Comparison of ENCODE assay signal across 7 cellular contexts in the genomic region with DNA sequence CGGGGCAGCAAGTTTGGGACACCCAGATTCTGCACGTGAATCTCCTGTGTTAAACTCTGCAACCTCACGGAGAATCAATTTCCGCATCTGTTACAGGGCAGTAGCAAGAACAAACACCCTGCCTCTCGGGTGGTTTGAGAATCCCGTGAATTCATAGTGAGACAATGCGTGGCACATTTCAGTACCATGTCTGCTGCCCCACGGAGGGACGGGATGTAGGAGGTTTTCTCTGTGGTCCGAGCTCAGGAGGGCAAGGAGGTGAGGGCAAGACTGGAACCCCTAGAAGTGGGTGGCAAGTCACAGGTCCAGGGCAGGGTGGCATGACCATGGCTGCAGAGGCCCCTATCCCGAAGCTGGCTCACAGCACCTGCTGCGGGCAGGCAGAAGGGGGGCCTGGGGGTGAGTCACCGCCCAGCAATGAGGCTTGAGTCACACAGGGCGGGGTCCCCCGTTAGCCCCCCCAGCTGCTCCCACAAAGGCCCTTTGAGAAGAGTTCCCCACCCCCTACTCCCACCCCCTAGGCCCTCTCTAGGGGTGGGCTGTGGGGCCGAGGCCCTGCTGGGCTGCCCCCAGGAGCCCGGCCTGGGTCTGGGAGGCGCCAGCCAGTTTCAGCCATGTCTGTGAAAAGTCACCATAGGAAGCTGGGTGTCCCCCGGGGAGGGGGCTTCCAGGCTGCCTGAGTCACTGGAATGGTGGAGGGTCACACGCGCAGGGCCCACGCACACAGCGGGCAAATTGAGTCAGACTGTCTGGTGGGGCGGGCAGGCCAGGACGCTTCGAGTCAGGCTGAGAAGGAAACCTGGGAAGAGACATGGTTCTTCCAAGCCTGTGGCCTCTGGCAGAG. TPM values are rescaled to one million over a fixed set of nuclear protein-coding genes. Genes with fewer than 3 reads are reported as not detected.
DNase-seq lines count a peak whose midpoint lies in the region; ATAC-seq and TF ChIP-seq lines count a peak whose summit lies in the region.

No MANE protein-coding gene starts in this region.

- peak overlapping the region; percentile 61 for H3K4me3 Mint-ChIP-seq in chondrocyte (ENCODE audit: unreplicated experiment)

- peak overlapping the region; percentile 85 for H3K27ac ChIP-seq in HUES48 (ENCODE audit: low read depth, low read length)

- H3K27me3 ChIP-seq in HUES48 (ENCODE audit: control insufficient read depth, insufficient read depth, low read length), result no peaks in the 10 kb centered on the region

- H3K36me3 Mint-ChIP-seq in chondrocyte (ENCODE audit: low read depth), result no peaks in the 10 kb centered on the region

- no peaks in the 10 kb centered on the region for H3K36me3 ChIP-seq in HUES48 (ENCODE audit: control insufficient read depth, insufficient read depth, low read length)

- TF ChIP-seq CTCF in chondrocyte (IDR thresholded peaks at IDR 0.05), result no peak

- H3K4me1 ChIP-seq in HUES48 (ENCODE audit: control insufficient read depth, insufficient read depth, low read length), result peaks cover 29% of the 10 kb centered on the region

- peak overlapping the region; percentile 12; the same call in 1 of the 2 replicates for H3K4me3 ChIP-seq in HUES48 (ENCODE audit: low read depth, low read length)

- peak; percentile 22 for ATAC-seq in activated CD4-positive, CD25-positive, alpha-beta regulatory T cell treated with anti-CD3 and anti-CD28 coated beads, Interleukin-2, amount 50 U/mL, for 24 hours
- no peak for ATAC-seq in GM21526 (IDR thresholded peaks at IDR 0.05; ENCODE audit: low FRiP score, unreplicated experiment)

- peak overlapping the region; percentile 100 for H3K27ac Mint-ChIP-seq in chondrocyte (ENCODE audit: unreplicated experiment)

- H3K4me1 Mint-ChIP-seq in chondrocyte (ENCODE audit: low read depth), result peaks cover 72% of the 10 kb centered on the region

- H3K9me3 ChIP-seq in HUES48 (ENCODE audit: control insufficient read depth, insufficient read depth, low read length), result no peaks in the 10 kb centered on the region

- DNase-seq in chondrocyte (ENCODE audit: low spot score) (no peak), kidney glomerular epithelial cell (lab: John Stamatoyannopoulos, UW) (peak; percentile 94), cerebellar nuclear complex (lab: John Stamatoyannopoulos, UW) (no peak)
- DNase-seq in stimulated activated CD4-positive, alpha-beta T cell treated with anti-CD3 and anti-CD28 coated beads, Interleukin-2, amount 100 ng/mL, for 24 hours, result peak; percentile 61 to 67

- H3K9me3 Mint-ChIP-seq in chondrocyte (ENCODE audit: low read depth), result no peaks in the 10 kb centered on the region

- peak overlapping the region; percentile 23; the same call in 1 of the 2 replicates for H3K9ac ChIP-seq in HUES48 (ENCODE audit: low read depth, low read length)

- H3K27me3 Mint-ChIP-seq in chondrocyte (ENCODE audit: low read depth), result no peaks in the 10 kb centered on the region

RNA-seq across cellular contexts. Expression of gene NANOS3, which starts 25.8 kb away (rescaled TPM):
- 4.4 to 6.7 TPM (median 4.7 TPM) in 3 replicates for total RNA-seq in chondrocyte

RNA-seq across cellular contexts. Expression of gene BRME1, which starts 54.8 kb away (rescaled TPM):
- 2.9 to 3.5 TPM (median 3.0 TPM) in 3 replicates for total RNA-seq in chondrocyte

RNA-seq across cellular contexts. Expression of gene CC2D1A, which starts 54.9 kb away (rescaled TPM):
- 33.7 to 42.9 TPM (median 35.2 TPM) in 3 replicates for total RNA-seq in chondrocyte

RNA-seq across cellular contexts. Expression of gene ZSWIM4, which starts 55.9 kb away (rescaled TPM):
- total RNA-seq in chondrocyte, result 6.8 to 10.6 TPM (median 9.5 TPM) in 3 replicates

Comparison
In these comparisons a context has a peak if more than half of its experiments do, and no peak if none do; other contexts are left out.
1. DNase-seq: peak in kidney glomerular epithelial cell (single experiment) and stimulated activated CD4-positive, alpha-beta T cell treated with anti-CD3 and anti-CD28 coated beads, Interleukin-2, amount 100 ng/mL, for 24 hours (2 of 2); none in chondrocyte (single experiment) and cerebellar nuclear complex (0 of 2).